37 cellular contexts compared by ENCODE assay signal in the genomic region with DNA sequence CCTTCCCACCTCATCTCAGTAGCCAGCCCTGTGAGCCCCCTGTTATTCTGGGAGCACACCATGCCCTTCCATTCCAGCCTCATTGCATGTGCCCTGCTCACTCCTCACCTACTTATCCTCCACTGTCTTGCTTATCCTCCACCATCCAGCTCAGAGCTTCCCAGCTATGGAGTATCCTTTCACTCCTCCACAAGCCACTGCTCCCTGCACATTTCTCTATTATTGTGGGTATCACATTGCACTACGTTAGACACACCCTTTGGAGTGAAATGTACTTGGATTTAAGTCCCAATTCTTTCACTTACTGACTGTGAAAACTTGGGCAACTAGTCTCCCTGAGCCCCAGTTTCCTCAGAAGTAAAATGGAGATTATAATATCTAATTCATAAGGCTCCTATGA. TPM values are rescaled to one million over a fixed set of nuclear protein-coding genes. Genes with fewer than 3 reads are reported as not detected.
DNase-seq lines count a peak whose midpoint lies in the region; ATAC-seq and TF ChIP-seq lines count a peak whose summit lies in the region.
"Had no signal": no experiment of that assay in that cellular context is flagged by ENCODE, and none has a peak within 500 bp of the region (broad histone marks: within the 10 kb centered on the region; RNA-seq: fewer than 3 reads in every experiment).

No MANE protein-coding gene starts in this region.

- H3K4me1 Mint-ChIP-seq in GM23338 (peaks cover 29% of the 10 kb centered on the region), brain (peaks cover 51% of the 10 kb centered on the region)
- no peaks in the 10 kb centered on the region for H3K4me1 Mint-ChIP-seq in stimulated activated naive CD8-positive, alpha-beta T cell treated with anti-CD3 and anti-CD28 coated beads, Interleukin-15, amount 100 ng/mL, for 72 hours

- H3K4me2 ChIP-seq in GM23338 (no peak overlapping the region), smooth muscle cell (peak overlapping the region; percentile 72)

- no peaks in the 10 kb centered on the region for H3K9me3 ChIP-seq in smooth muscle cell (replicated peaks; ENCODE audit: low read depth)
- no peaks in the 10 kb centered on the region for H3K9me3 ChIP-seq in BE2C
- H3K9me3 ChIP-seq: heart left ventricle, SJSA1, spleen, thoracic aorta had no signal

- no peak overlapping the region for H3K4me3 ChIP-seq in GM23338
- no peak overlapping the region for H3K4me3 ChIP-seq in smooth muscle cell
- no peak overlapping the region for H3K4me3 ChIP-seq in BE2C (ENCODE audit: low read depth, low read length)
- H3K4me3 ChIP-seq: coronary artery, heart left ventricle, lung, SJSA1, spleen, thoracic aorta had no signal

- H3K9me3 Mint-ChIP-seq in GM23338 (no peaks in the 10 kb centered on the region), brain (no peaks in the 10 kb centered on the region)
- no peaks in the 10 kb centered on the region for H3K9me3 Mint-ChIP-seq in stimulated activated naive CD8-positive, alpha-beta T cell treated with anti-CD3 and anti-CD28 coated beads, Interleukin-15, amount 100 ng/mL, for 72 hours
- H3K9me3 Mint-ChIP-seq: activated naive CD8-positive, alpha-beta T cell treated with anti-CD3 and anti-CD28 coated beads, Interleukin-2, amount 10 ng/mL, durations not matched to agents 7 days and 5 days; natural killer cell treated with Interleukin-12 subunit alpha and Interleukin-12 subunit beta and Interleukin-15 and Interleukin-18, amount 100 ng/mL, for 72 hours had no signal

- ATAC-seq in GM23338: no peak
- no peak for ATAC-seq in stimulated activated naive CD8-positive, alpha-beta T cell treated with anti-CD3 and anti-CD28 coated beads, Interleukin-15, amount 100 ng/mL, for 72 hours
- ATAC-seq: foreskin keratinocyte; HCT116; heart left ventricle; natural killer cell treated with Interleukin-12 subunit alpha and Interleukin-12 subunit beta and Interleukin-15 and Interleukin-18, amount 100 ng/mL, for 72 hours had no signal

- H3F3A ChIP-seq in GM23338 (replicated peaks; ENCODE audit: low read depth) (no peaks in the 10 kb centered on the region), smooth muscle cell (ENCODE audit: low read depth) (peaks cover 3% of the 10 kb centered on the region)

- H3K27ac Mint-ChIP-seq in GM23338 (0 out of 2 replicates have a peak overlapping the region, but pooled peaks have one; percentile 9), brain (peak overlapping the region in 4 of 5 experiments; percentile 3 to 80 (median 30))
- no peak overlapping the region for H3K27ac Mint-ChIP-seq in stimulated activated naive CD8-positive, alpha-beta T cell treated with anti-CD3 and anti-CD28 coated beads, Interleukin-15, amount 100 ng/mL, for 72 hours
- H3K27ac Mint-ChIP-seq: activated naive CD8-positive, alpha-beta T cell treated with anti-CD3 and anti-CD28 coated beads, Interleukin-2, amount 10 ng/mL, durations not matched to agents 7 days and 5 days; natural killer cell treated with Interleukin-12 subunit alpha and Interleukin-12 subunit beta and Interleukin-15 and Interleukin-18, amount 100 ng/mL, for 72 hours; stimulated activated naive CD8-positive, alpha-beta T cell treated with anti-CD3 and anti-CD28 coated beads, Interleukin-15, Interleukin-2, amounts not matched to agents 100 ng/mL and 50 ng/mL, for 24 hours had no signal

- WGBS in smooth muscle cell (ENCODE audit: low lambda C conversion rate): 76% methylated on average over 1 of the region's 1 CpG

- no peak overlapping the region for H3K27ac ChIP-seq in GM23338 (ENCODE audit: low read depth)
- H3K27ac ChIP-seq in smooth muscle cell (ENCODE audit: low read depth): peak overlapping the region; percentile 87
- H3K27ac ChIP-seq: coronary artery, epithelial cell of prostate, foreskin keratinocyte, SJSA1, spleen, thoracic aorta, WERI-Rb-1 had no signal

- H3K36me3 Mint-ChIP-seq in GM23338 (ENCODE audit: low read depth) (no peaks in the 10 kb centered on the region; the same call in 1 of the 3 replicates), brain (peaks cover 17% of the 10 kb centered on the region)
- H3K36me3 Mint-ChIP-seq: activated naive CD8-positive, alpha-beta T cell treated with anti-CD3 and anti-CD28 coated beads, Interleukin-2, amount 10 ng/mL, durations not matched to agents 7 days and 5 days; natural killer cell treated with Interleukin-12 subunit alpha and Interleukin-12 subunit beta and Interleukin-15 and Interleukin-18, amount 100 ng/mL, for 72 hours had no signal

- TF ChIP-seq CTCF in GM23338 (conservative IDR thresholded peaks at IDR 0.05; ENCODE audit: low read depth in 2 of 2) (no peak), brain (conservative IDR thresholded peaks at IDR 0.05) (no peak), smooth muscle cell (IDR thresholded peaks at IDR 0.05; ENCODE audit: borderline replicate concordance, insufficient read depth, poor library complexity, severe bottlenecking) (no peak), BE2C (IDR thresholded peaks at IDR 0.05; ENCODE audit: low read depth, low read length) (no peak)

- H3K4me3 Mint-ChIP-seq in GM23338 (no peak overlapping the region; the same call in 2 of the 3 replicates), brain (peak overlapping the region in 4 of 5 experiments; percentile 4 to 60 (median 8))
- H3K4me3 Mint-ChIP-seq in stimulated activated naive CD8-positive, alpha-beta T cell treated with anti-CD3 and anti-CD28 coated beads, Interleukin-15, amount 100 ng/mL, for 72 hours: no peak overlapping the region
- H3K4me3 Mint-ChIP-seq: activated naive CD8-positive, alpha-beta T cell treated with anti-CD3 and anti-CD28 coated beads, Interleukin-2, amount 10 ng/mL, durations not matched to agents 7 days and 5 days; natural killer cell treated with Interleukin-12 subunit alpha and Interleukin-12 subunit beta and Interleukin-15 and Interleukin-18, amount 100 ng/mL, for 72 hours; stimulated activated naive CD8-positive, alpha-beta T cell treated with anti-CD3 and anti-CD28 coated beads, Interleukin-15, Interleukin-2, amounts not matched to agents 100 ng/mL and 50 ng/mL, for 24 hours had no signal

- no peaks in the 10 kb centered on the region for H3K79me2 ChIP-seq in GM23338 (replicated peaks; ENCODE audit: insufficient read depth)
- no peaks in the 10 kb centered on the region for H3K79me2 ChIP-seq in smooth muscle cell (ENCODE audit: low read depth)

- peaks cover 9% of the 10 kb centered on the region; the same call in 1 of the 2 replicates for H3K27me3 ChIP-seq in GM23338 (ENCODE audit: insufficient read depth)
- no peaks in the 10 kb centered on the region for H3K27me3 ChIP-seq in smooth muscle cell (ENCODE audit: low read depth)
- H3K27me3 ChIP-seq in BE2C: peaks cover 31% of the 10 kb centered on the region
- H3K27me3 ChIP-seq: heart left ventricle, SJSA1 had no signal

- no peaks in the 10 kb centered on the region for H3K36me3 ChIP-seq in GM23338 (ENCODE audit: insufficient read depth)
- no peaks in the 10 kb centered on the region for H3K36me3 ChIP-seq in smooth muscle cell (ENCODE audit: low read depth)
- H3K36me3 ChIP-seq in BE2C: no peaks in the 10 kb centered on the region
- H3K36me3 ChIP-seq: SJSA1, spleen, thoracic aorta, WERI-Rb-1 had no signal

- H3K9ac ChIP-seq in smooth muscle cell (ENCODE audit: low read depth): peak overlapping the region; percentile 45

- H4K20me1 ChIP-seq in GM23338 (replicated peaks; ENCODE audit: insufficient read depth) (no peaks in the 10 kb centered on the region), smooth muscle cell (ENCODE audit: low read depth) (no peaks in the 10 kb centered on the region)

- H2AFZ ChIP-seq in GM23338 (no peak overlapping the region), smooth muscle cell (ENCODE audit: low read depth) (no peak overlapping the region)

- H3K4me1 ChIP-seq in GM23338 (ENCODE audit: insufficient read depth): peaks cover 29% of the 10 kb centered on the region
- peaks cover 8% of the 10 kb centered on the region for H3K4me1 ChIP-seq in smooth muscle cell (ENCODE audit: low read depth)
- no peaks in the 10 kb centered on the region for H3K4me1 ChIP-seq in BE2C
- H3K4me1 ChIP-seq: foreskin keratinocyte, spleen had no signal

- DNase-seq in GM23338 (ENCODE audit: low spot score): no peak
- peak; percentile 73 for DNase-seq in left kidney (ENCODE audit: low read depth, low spot score)
- DNase-seq in smooth muscle cell (lab: John Stamatoyannopoulos, UW; ENCODE audit: unreplicated experiment): no peak
- no peak for DNase-seq in stimulated activated naive CD8-positive, alpha-beta T cell treated with anti-CD3 and anti-CD28 coated beads, Interleukin-15, amount 100 ng/mL, for 72 hours
- no peak for DNase-seq in BE2C
- DNase-seq in activated gamma-delta T cell (lab: John Stamatoyannopoulos, UW): no peak
- DNase-seq: activated CD4-positive, alpha-beta T cell treated with anti-CD3 and anti-CD28 coated beads for 48 hours; activated effector memory CD4-positive, alpha-beta T cell treated with Interleukin-2 at 50 U/mL for 16 hours; activated naive CD8-positive, alpha-beta T cell treated with anti-CD3 and anti-CD28 coated beads, Interleukin-2, amount 10 ng/mL, durations not matched to agents 7 days and 5 days; activated T-cell treated with anti-CD3 and anti-CD28 coated beads for 4 hours; C1 segment of cervical spinal cord; caudate nucleus; COR-L47; effector CD8-positive, alpha-beta T cell; foreskin keratinocyte; heart left ventricle; NCI-H1436 treated with DMSO at 0.1 percent for 48 hours; NCI-H2081 treated with DMSO at 0.1 percent for 48 hours; NCI-H748 treated with DMSO at 0.1 percent for 48 hours; spleen; stimulated activated CD4-positive, alpha-beta T cell treated with anti-CD3 and anti-CD28 coated beads, Interleukin-2, amount 100 ng/mL, for 24 hours; T1000; WERI-Rb-1 had no signal

- peaks cover 21% of the 10 kb centered on the region for H3K9me2 ChIP-seq in GM23338 (ENCODE audit: insufficient read depth)

- peaks cover 13% of the 10 kb centered on the region for H3K27me3 Mint-ChIP-seq in GM23338 (ENCODE audit: insufficient read depth, low read depth, poor library complexity)
- H3K27me3 Mint-ChIP-seq in brain: peaks cover 3% of the 10 kb centered on the region
- H3K27me3 Mint-ChIP-seq in stimulated activated naive CD8-positive, alpha-beta T cell treated with anti-CD3 and anti-CD28 coated beads, Interleukin-15, amount 100 ng/mL, for 72 hours: peaks cover 34% of the 10 kb centered on the region

TF ChIP-seq in GM23338, 12 proteins besides CTCF, POLR2A, EP300 and RAD21 (continues in another document):
- TF ChIP-seq POLR2AphosphoS5 (IDR thresholded peaks at IDR 0.05; ENCODE audit: low read depth): no peak

RNA-seq across cellular contexts. Expression of gene MASP1, which starts 4.3 kb away (rescaled TPM):
- total RNA-seq in GM23338 (2014; rRNA removed; shearing (Covaris generic)): 1.6 and 5.9 TPM in 2 replicates
- polyA plus RNA-seq in GM23338 (2016; fragmentation: Nextera tagmentation; extraction: Ambion mirVana) (1.4 and 3.0 TPM in 2 replicates), brain (ENCODE audit: insufficient read depth, low read depth, low replicate concordance) (4.0 TPM), smooth muscle cell (42.5 and 46.7 TPM in 2 replicates)
- total RNA-seq in smooth muscle cell: 54.0 and 54.1 TPM in 2 replicates
- 0.97 TPM for polyA plus RNA-seq in BE2C (2012; ENCODE audit: insufficient read depth, insufficient read length, low read depth)
- total RNA-seq: activated naive CD8-positive, alpha-beta T cell treated with anti-CD3 and anti-CD28 coated beads, Interleukin-2, amount 10 ng/mL, durations not matched to agents 7 days and 5 days; foreskin keratinocyte; G401; LHCN-M2; natural killer cell treated with Interleukin-12 subunit alpha and Interleukin-12 subunit beta and Interleukin-15 and Interleukin-18, amount 100 ng/mL, for 72 hours; osteocyte; RPMI7951 had no signal
- polyA plus RNA-seq: foreskin keratinocyte, keratinocyte had no signal

Comparison
In these comparisons a context has a peak if more than half of its experiments do, and no peak if none do; other contexts are left out.
1. H3K27ac Mint-ChIP-seq: peak in GM23338 (single experiment) and brain (4 of 5); none in stimulated activated naive CD8-positive, alpha-beta T cell treated with anti-CD3 and anti-CD28 coated beads, Interleukin-15, amount 100 ng/mL, for 72 hours (0 of 2).
2. H3K4me3 Mint-ChIP-seq: peak in brain (4 of 5); none in GM23338 (single experiment) and stimulated activated naive CD8-positive, alpha-beta T cell treated with anti-CD3 and anti-CD28 coated beads, Interleukin-15, amount 100 ng/mL, for 72 hours (0 of 2).